27 cellular contexts compared by ENCODE assay signal in the genomic region with DNA sequence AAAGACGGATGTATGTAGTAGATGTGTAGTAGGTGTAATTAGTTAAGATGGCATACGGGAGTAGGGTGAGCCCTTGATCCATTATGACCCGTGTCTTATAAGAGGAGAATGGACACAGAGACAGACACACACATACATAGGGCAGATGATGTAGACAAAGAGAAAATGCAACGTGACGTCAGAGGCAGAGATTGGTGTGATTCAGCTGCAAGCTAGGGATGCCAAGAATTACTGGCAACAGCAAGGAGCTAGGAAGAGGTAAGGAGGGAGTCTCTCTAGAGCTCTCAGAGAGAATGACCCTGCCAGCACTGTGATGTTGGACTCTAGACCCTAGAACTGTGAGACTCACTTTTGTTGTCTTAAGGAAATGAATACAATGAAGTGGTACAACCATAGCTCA.
A peak's percentile ranks its signal among the peaks of the same experiment; 100 is the strongest.
DNase-seq lines count a peak whose midpoint lies in the region; ATAC-seq, FAIRE-seq and TF ChIP-seq lines count a peak whose summit lies in the region.
"Had no signal": no experiment of that assay in that cellular context is flagged by ENCODE, and none has a peak within 500 bp of the region (broad histone marks: within the 10 kb centered on the region; RNA-seq: fewer than 3 reads in every experiment).

No MANE protein-coding gene starts in this region.

- no peaks in the 10 kb centered on the region for H4K20me1 ChIP-seq in astrocyte (ENCODE audit: insufficient read depth, low read length)

- H3K9me3 ChIP-seq in right atrium auricular region (no peaks in the 10 kb centered on the region), astrocyte (ENCODE audit: insufficient read depth, low read depth, low read length) (no peaks in the 10 kb centered on the region)
- H3K9me3 ChIP-seq: psoas muscle, upper lobe of left lung had no signal

- no peak overlapping the region for H3K9ac ChIP-seq in astrocyte (ENCODE audit: low read length)

- DNase-seq in left ventricle myocardium superior (no peak), right atrium auricular region (ENCODE audit: low spot score) (no peak), astrocyte (ENCODE audit: low read depth) (peak; percentile 85), fibroblast of peridontal ligament (ENCODE audit: extremely low read depth) (peak; percentile 28), cerebellar nuclear complex (lab: John Stamatoyannopoulos, UW) (no peak)
- no peak for DNase-seq in activated T-cell treated with anti-CD3 and anti-CD28 coated beads, Interleukin-2, amount 50 U/mL, for 4 hours
- DNase-seq: ACHN; activated CD4-positive, alpha-beta T cell treated with anti-CD3 and anti-CD28 coated beads, Interleukin-2, amount 50 U/mL, for 4 hours; activated gamma-delta T cell; CD4-positive, alpha-beta memory T cell; DMS153; effector CD8-positive, alpha-beta T cell; foreskin melanocyte; Karpas-422; NCI-H1105; NCI-H2107; NCI-H510A; psoas muscle; stimulated activated CD4-positive, alpha-beta T cell treated with anti-CD3 and anti-CD28 coated beads, Interleukin-4, amount 100 ng/mL, for 24 hours; T-helper 9 cell; upper lobe of left lung had no signal

- intact Hi-C loops in left ventricle myocardium superior (cut with micrococcal nuclease) = no loop called here

- no peak overlapping the region for H3K4me3 ChIP-seq in right atrium auricular region
- H3K4me3 ChIP-seq in astrocyte (ENCODE audit: insufficient read depth, low read depth, low read length) = no peak overlapping the region
- H3K4me3 ChIP-seq: lung, psoas muscle, upper lobe of left lung had no signal

- H3K4me1 ChIP-seq in right atrium auricular region (no peaks in the 10 kb centered on the region), astrocyte (ENCODE audit: insufficient read depth, low read length) (peaks cover 5% of the 10 kb centered on the region)
- H3K4me1 ChIP-seq: psoas muscle had no signal

- H3K4me2 ChIP-seq in astrocyte (ENCODE audit: low read length) = no peak overlapping the region

- no peak overlapping the region for H2AFZ ChIP-seq in astrocyte (ENCODE audit: low read depth, low read length)

- no peak overlapping the region for H3K4me3 Mint-ChIP-seq in astrocyte (ENCODE audit: unreplicated experiment)
- H3K4me3 Mint-ChIP-seq in activated T-cell treated with anti-CD3 and anti-CD28 coated beads, Interleukin-2, amount 50 U/mL, for 4 hours = no peak overlapping the region
- H3K4me3 Mint-ChIP-seq: CD4-positive, alpha-beta memory T cell; WTC11 had no signal

- H3K27me3 Mint-ChIP-seq in astrocyte (ENCODE audit: low read depth, unreplicated experiment) = peaks cover 4% of the 10 kb centered on the region
- peaks cover 4% of the 10 kb centered on the region for H3K27me3 Mint-ChIP-seq in activated T-cell treated with anti-CD3 and anti-CD28 coated beads, Interleukin-2, amount 50 U/mL, for 4 hours (ENCODE audit: low read depth)

- H3K27ac ChIP-seq in right atrium auricular region (no peak overlapping the region), astrocyte (ENCODE audit: low read depth, low read length) (no peak overlapping the region)
- H3K27ac ChIP-seq: psoas muscle, upper lobe of left lung had no signal

- H3K36me3 Mint-ChIP-seq in astrocyte (ENCODE audit: low read depth, unreplicated experiment) = peaks cover 2% of the 10 kb centered on the region
- H3K36me3 Mint-ChIP-seq in activated T-cell treated with anti-CD3 and anti-CD28 coated beads, Interleukin-2, amount 50 U/mL, for 4 hours (ENCODE audit: insufficient read depth) = no peaks in the 10 kb centered on the region
- H3K36me3 Mint-ChIP-seq: CD4-positive, alpha-beta memory T cell; WTC11 had no signal

- no peak overlapping the region for H3K27ac Mint-ChIP-seq in astrocyte (ENCODE audit: unreplicated experiment)
- H3K27ac Mint-ChIP-seq: CD4-positive, alpha-beta memory T cell; WTC11 had no signal

- H3K4me1 Mint-ChIP-seq in astrocyte (ENCODE audit: low read depth, unreplicated experiment) = peaks cover 1% of the 10 kb centered on the region
- no peaks in the 10 kb centered on the region for H3K4me1 Mint-ChIP-seq in activated T-cell treated with anti-CD3 and anti-CD28 coated beads, Interleukin-2, amount 50 U/mL, for 4 hours (ENCODE audit: low read depth)
- H3K4me1 Mint-ChIP-seq: CD4-positive, alpha-beta memory T cell had no signal

- H3K36me3 ChIP-seq in right atrium auricular region = no peaks in the 10 kb centered on the region
- no peaks in the 10 kb centered on the region for H3K36me3 ChIP-seq in astrocyte (ENCODE audit: insufficient read depth, low read length)
- H3K36me3 ChIP-seq: upper lobe of left lung had no signal

- peak; percentile 33 for ATAC-seq in left ventricle myocardium superior
- no peak for ATAC-seq in HG02885 (IDR thresholded peaks at IDR 0.05; ENCODE audit: poor library complexity, unreplicated experiment)
- no peak for ATAC-seq in GM19455 (IDR thresholded peaks at IDR 0.05; ENCODE audit: unreplicated experiment)
- ATAC-seq in activated T-cell treated with anti-CD3 and anti-CD28 coated beads, Interleukin-2, amount 50 U/mL, for 4 hours = no peak
- ATAC-seq: psoas muscle, WTC11 had no signal

- H3K27me3 ChIP-seq in right atrium auricular region (no peaks in the 10 kb centered on the region), astrocyte (ENCODE audit: insufficient read depth, low read length) (peaks cover 7% of the 10 kb centered on the region)
- H3K27me3 ChIP-seq: upper lobe of left lung had no signal

- H3K9me3 Mint-ChIP-seq in astrocyte (ENCODE audit: unreplicated experiment) = no peaks in the 10 kb centered on the region
- no peaks in the 10 kb centered on the region for H3K9me3 Mint-ChIP-seq in activated T-cell treated with anti-CD3 and anti-CD28 coated beads, Interleukin-2, amount 50 U/mL, for 4 hours
- H3K9me3 Mint-ChIP-seq: CD4-positive, alpha-beta memory T cell had no signal

- FAIRE-seq in astrocyte (lab: Jason Lieb, UNC) = no peak
- FAIRE-seq: GM12891, keratinocyte had no signal

- TF ChIP-seq CTCF in right atrium auricular region (IDR thresholded peaks at IDR 0.05) = no peak
- TF ChIP-seq CTCF in astrocyte (IDR thresholded peaks at IDR 0.05; ENCODE audit: insufficient read depth, low read depth, low read length) = no peak

- H3K79me2 ChIP-seq in astrocyte (ENCODE audit: insufficient read depth, low read length) = no peaks in the 10 kb centered on the region

Comparison
In these comparisons a context has a peak if more than half of its experiments do, and no peak if none do; other contexts are left out.
1. DNase-seq: peak in astrocyte (single experiment) and fibroblast of peridontal ligament (single experiment); none in left ventricle myocardium superior (single experiment), right atrium auricular region (single experiment), cerebellar nuclear complex (0 of 2) and activated T-cell treated with anti-CD3 and anti-CD28 coated beads, Interleukin-2, amount 50 U/mL, for 4 hours (single experiment).